ENCODE assay signal across 7 cellular contexts in genomic region chr14:82661258-82661657, GRCh38.
"Had no signal": no experiment of that assay in that cellular context is flagged by ENCODE, and none has a peak within 500 bp of the region (broad histone marks: within the 10 kb centered on the region; RNA-seq: fewer than 3 reads in every experiment).

No MANE protein-coding gene starts in this region.

- FAIRE-seq: HTR-8/SVneo, K562 had no signal

- DNase-seq: IMR-90, KBM-7, KG1 had no signal

- H3K27ac ChIP-seq: HL-60, KMS-11 had no signal

- H3K9ac ChIP-seq: KMS-11 had no signal

- H3K4me2 ChIP-seq: KMS-11 had no signal

- ATAC-seq: K562 had no signal

- H3K4me3 ChIP-seq: K562 had no signal
